13 cellular contexts compared by ENCODE assay signal in genomic region chr5:5139358-5140050, GRCh38. TPM values are rescaled to one million over a fixed set of nuclear protein-coding genes. Genes with fewer than 3 reads are reported as not detected.
DNase-seq lines count a peak whose midpoint lies in the region; ATAC-seq and TF ChIP-seq lines count a peak whose summit lies in the region.
"Had no signal": no experiment of that assay in that cellular context is flagged by ENCODE, and none has a peak within 500 bp of the region (broad histone marks: within the 10 kb centered on the region; RNA-seq: fewer than 3 reads in every experiment).

No MANE protein-coding gene starts in this region.

- H4K20me1 ChIP-seq in hepatocyte (ENCODE audit: insufficient read depth, poor library complexity, severe bottlenecking): no peaks in the 10 kb centered on the region

- ATAC-seq in GM19351 (IDR thresholded peaks at IDR 0.05; ENCODE audit: unreplicated experiment): no peak

- H3K9ac ChIP-seq in parathyroid adenoma: no peak overlapping the region

- H3K4me2 ChIP-seq in hepatocyte: peak overlapping the region; percentile 96
- peak overlapping the region; percentile 28 for H3K4me2 ChIP-seq in parathyroid adenoma (ENCODE audit: low read length)

- 14% methylated on average over 52 of the region's 65 CpGs for WGBS in hepatocyte (ENCODE audit: low lambda C conversion rate, missing lambda C conversion rate)

- DNase-seq in Daoy (ENCODE audit: low read depth) (peak; percentile 29), SJSA1 (ENCODE audit: low read depth in 1 of 2, low spot score in 2 of 2) (no peak), hepatocyte (ENCODE audit: low spot score) (peak; percentile 14), A172 (ENCODE audit: low spot score) (no peak), 8988T (no peak)
- DNase-seq in stimulated activated CD4-positive, alpha-beta T cell treated with anti-CD3 and anti-CD28 coated beads, Interleukin-4, amount 100 ng/mL, for 1 hour: no peak
- DNase-seq: COR-L47, NCI-H187 treated with DMSO at 0.1 percent for 48 hours, SHP77 treated with DMSO at 0.1 percent for 48 hours had no signal

- H3K79me2 ChIP-seq in hepatocyte (no peaks in the 10 kb centered on the region), parathyroid adenoma (no peaks in the 10 kb centered on the region)

- no peaks in the 10 kb centered on the region for H3K9me2 ChIP-seq in hepatocyte (replicated peaks; ENCODE audit: insufficient read depth)

- H3K27me3 ChIP-seq in SJSA1 (replicated peaks) (peaks cover 29% of the 10 kb centered on the region), hepatocyte (peaks cover 26% of the 10 kb centered on the region), parathyroid adenoma (ENCODE audit: control insufficient read depth, insufficient read depth, low read length) (no peaks in the 10 kb centered on the region)

- H3K36me3 ChIP-seq in SJSA1 (0 out of 2 replicates have a peak, but pooled peaks cover 5% of the 10 kb centered on the region), hepatocyte (replicated peaks; ENCODE audit: insufficient read depth, low read depth) (no peaks in the 10 kb centered on the region), parathyroid adenoma (ENCODE audit: control insufficient read depth, insufficient read depth, low read length) (no peaks in the 10 kb centered on the region)
- H3K36me3 ChIP-seq: prostate gland had no signal

- no peak overlapping the region for H3K27ac ChIP-seq in SJSA1
- no peak overlapping the region for H3K27ac ChIP-seq in hepatocyte
- H3K27ac ChIP-seq in parathyroid adenoma: no peak overlapping the region
- H3K27ac ChIP-seq: prostate gland had no signal

- H3K4me3 ChIP-seq in SJSA1 (peak overlapping the region; percentile 21), hepatocyte (peak overlapping the region; percentile 52), parathyroid adenoma (ENCODE audit: low read depth, low read length) (no peak overlapping the region)

- H3K9me3 ChIP-seq in SJSA1 (replicated peaks): 0 out of 2 replicates have a peak, but pooled peaks cover 4% of the 10 kb centered on the region
- H3K9me3 ChIP-seq in hepatocyte (ENCODE audit: low read depth): no peaks in the 10 kb centered on the region
- no peaks in the 10 kb centered on the region for H3K9me3 ChIP-seq in parathyroid adenoma (ENCODE audit: control insufficient read depth, low read length)
- H3K9me3 ChIP-seq: prostate gland had no signal

- H3K4me1 ChIP-seq in SJSA1 (replicated peaks) (peaks cover 30% of the 10 kb centered on the region), hepatocyte (ENCODE audit: insufficient read depth) (peaks cover 9% of the 10 kb centered on the region), parathyroid adenoma (no peaks in the 10 kb centered on the region)

- no peak for TF ChIP-seq CTCF in hepatocyte (IDR thresholded peaks at IDR 0.05; ENCODE audit: poor library complexity)
- TF ChIP-seq CTCF in parathyroid adenoma (IDR thresholded peaks at IDR 0.05): no peak

- H2AFZ ChIP-seq in hepatocyte (peak overlapping the region; percentile 23), parathyroid adenoma (no peak overlapping the region)

RNA-seq across cellular contexts. Expression of gene ADAMTS16, which starts 0.6 kb away (rescaled TPM):
- 10.7 and 11.6 TPM in 2 replicates for total RNA-seq in Daoy (2014; rRNA removed; shearing (Covaris generic))
- 5.4 and 7.5 TPM in 2 replicates for total RNA-seq in SJSA1 (2014; rRNA removed; shearing (Covaris generic))
- total RNA-seq in hepatocyte: 3.2 and 5.9 TPM in 2 replicates
- 2.0 and 2.2 TPM in 2 replicates for polyA plus RNA-seq in hepatocyte
- 3.4 and 3.5 TPM in 2 replicates for total RNA-seq in A172 (2014; rRNA removed; shearing (Covaris generic))
- total RNA-seq: activated CD8-positive, alpha-beta memory T cell treated with anti-CD3 and anti-CD28 coated beads for 36 hours had no signal

Comparison
In these comparisons a context has a peak if more than half of its experiments do, and no peak if none do; other contexts are left out.
1. DNase-seq: peak in Daoy (single experiment) and hepatocyte (single experiment); none in SJSA1 (0 of 2), A172 (single experiment), stimulated activated CD4-positive, alpha-beta T cell treated with anti-CD3 and anti-CD28 coated beads, Interleukin-4, amount 100 ng/mL, for 1 hour (single experiment) and 8988T (single experiment).